In genomic region chr6:155093430-155093829, GRCh38 we compare ENCODE assay signal across 13 cellular contexts.
A peak's percentile ranks its signal among the peaks of the same experiment; 100 is the strongest.
DNase-seq lines count a peak whose midpoint lies in the region.
"Had no signal": no experiment of that assay in that cellular context is flagged by ENCODE, and none has a peak within 500 bp of the region (broad histone marks: within the 10 kb centered on the region; RNA-seq: fewer than 3 reads in every experiment).

No MANE protein-coding gene starts in this region.

- no peaks in the 10 kb centered on the region for H3K9me3 ChIP-seq in effector memory CD4-positive, alpha-beta T cell (ENCODE audit: control insufficient read depth, low read length)
- H3K9me3 ChIP-seq: uterus had no signal

- no peak overlapping the region for H3K4me3 ChIP-seq in effector memory CD4-positive, alpha-beta T cell (ENCODE audit: insufficient read depth, low read depth, low read length, poor library complexity, severe bottlenecking)
- H3K4me3 ChIP-seq: psoas muscle, uterus had no signal

- no peaks in the 10 kb centered on the region for H3K27me3 ChIP-seq in effector memory CD4-positive, alpha-beta T cell (replicated peaks; ENCODE audit: control insufficient read depth, insufficient read depth, low read length, poor library complexity, severe bottlenecking)
- H3K27me3 ChIP-seq: uterus had no signal

- DNase-seq in stimulated activated CD8-positive, alpha-beta memory T cell treated with anti-CD3 and anti-CD28 coated beads, Interleukin-12 subunit alpha, Interleukin-12 subunit beta, amount 100 ng/mL, for 1 hour (ENCODE audit: low read depth), result peak; percentile 5
- DNase-seq in stimulated activated CD8-positive, alpha-beta memory T cell treated with anti-CD3 and anti-CD28 coated beads, Interleukin-4, amount 100 ng/mL, for 48 hours, result no peak
- DNase-seq in activated CD4-positive, alpha-beta T cell treated with anti-CD3 and anti-CD28 coated beads for 48 hours, result peak; percentile 47
- DNase-seq in effector memory CD4-positive, alpha-beta T cell, result peak in 2 of 3 donors; percentile 3 to 5
- no peak for DNase-seq in posterior cingulate gyrus
- DNase-seq in cardiac septum (ENCODE audit: low spot score), result no peak
- DNase-seq in H4 (ENCODE audit: low spot score), result no peak
- DNase-seq in activated gamma-delta T cell treated with Interleukin-2 at 50 U/mL for 16 hours, result no peak
- DNase-seq: aorta, NCI-H187, PC-3, psoas muscle, uterus had no signal

- no peaks in the 10 kb centered on the region for H3K36me3 ChIP-seq in effector memory CD4-positive, alpha-beta T cell (ENCODE audit: control insufficient read depth, insufficient read depth, low read length)
- H3K36me3 ChIP-seq: uterus had no signal

- H3K27ac ChIP-seq in effector memory CD4-positive, alpha-beta T cell (ENCODE audit: insufficient read depth, low read length, poor library complexity, severe bottlenecking), result no peak overlapping the region
- H3K27ac ChIP-seq: psoas muscle, uterus had no signal

- intact Hi-C loops in posterior cingulate gyrus (cut with DNase I), result no loop called here
- intact Hi-C loops in cardiac septum (cut with DNase I), result no loop called here

- H3K4me1 ChIP-seq in effector memory CD4-positive, alpha-beta T cell (ENCODE audit: control insufficient read depth, insufficient read depth, low read length, poor library complexity, severe bottlenecking), result no peaks in the 10 kb centered on the region
- H3K4me1 ChIP-seq: psoas muscle, uterus had no signal

Comparison
In these comparisons a context has a peak if more than half of its experiments do, and no peak if none do; other contexts are left out.
1. DNase-seq: peak in stimulated activated CD8-positive, alpha-beta memory T cell treated with anti-CD3 and anti-CD28 coated beads, Interleukin-12 subunit alpha, Interleukin-12 subunit beta, amount 100 ng/mL, for 1 hour (single experiment), activated CD4-positive, alpha-beta T cell treated with anti-CD3 and anti-CD28 coated beads for 48 hours (single experiment) and effector memory CD4-positive, alpha-beta T cell (2 of 3); none in stimulated activated CD8-positive, alpha-beta memory T cell treated with anti-CD3 and anti-CD28 coated beads, Interleukin-4, amount 100 ng/mL, for 48 hours (single experiment), posterior cingulate gyrus (0 of 10), cardiac septum (single experiment), H4 (single experiment) and activated gamma-delta T cell treated with Interleukin-2 at 50 U/mL for 16 hours (single experiment).